ENCODE assay signal across 15 cellular contexts in genomic region chr7:87872356-87872755, GRCh38. TPM values are rescaled to one million over a fixed set of nuclear protein-coding genes. Genes with fewer than 3 reads are reported as not detected.
DNase-seq lines count a peak whose midpoint lies in the region; ATAC-seq and TF ChIP-seq lines count a peak whose summit lies in the region.
"Had no signal": no experiment of that assay in that cellular context is flagged by ENCODE, and none has a peak within 500 bp of the region (broad histone marks: within the 10 kb centered on the region; RNA-seq: fewer than 3 reads in every experiment).

No MANE protein-coding gene starts in this region.

- CTCF ChIA-PET in MCF 10A (lab: Yijun Ruan, JAX) (no interaction called here), mammary epithelial cell (lab: Charles Lee; ENCODE audit: low non-redundant PET) (no interaction called here), OCI-LY7 (lab: Charles Lee; ENCODE audit: unreplicated experiment) (no interaction called here)

- POLR2A ChIA-PET in MCF 10A (lab: Yijun Ruan, JAX) (no interaction called here), OCI-LY7 (lab: Charles Lee) (interaction anchor here (0.7 kb wide), 1 partner anchor 550 kb away, joined by 4 read pairs; no protein-coding TSS in a partner anchor)

- H3K27ac Mint-ChIP-seq in MCF 10A (ENCODE audit: low read depth, unreplicated experiment) (peak overlapping the region; percentile 35), endodermal cell (no peak overlapping the region)
- H3K27ac Mint-ChIP-seq: CD8-positive, alpha-beta T cell; GM23338 had no signal

- ATAC-seq in HG03108 (IDR thresholded peaks at IDR 0.05; ENCODE audit: unreplicated experiment) (no peak), GM18517 (IDR thresholded peaks at IDR 0.05; ENCODE audit: unreplicated experiment) (no peak)
- ATAC-seq: CD8-positive, alpha-beta T cell; GM23338 had no signal

- H3K4me3 Mint-ChIP-seq in MCF 10A (ENCODE audit: unreplicated experiment) = no peak overlapping the region
- no peak overlapping the region for H3K4me3 Mint-ChIP-seq in endodermal cell
- H3K4me3 Mint-ChIP-seq: CD8-positive, alpha-beta T cell; GM23338 had no signal

- H3K79me2 ChIP-seq in mammary epithelial cell (ENCODE audit: insufficient read depth, low read length) = peaks cover 90% of the 10 kb centered on the region
- peaks cover 87% of the 10 kb centered on the region for H3K79me2 ChIP-seq in OCI-LY7 (ENCODE audit: insufficient read depth, low read depth, low read length)

- H3K36me3 ChIP-seq in mammary epithelial cell (ENCODE audit: insufficient read depth, low read length) (no peaks in the 10 kb centered on the region), OCI-LY7 (ENCODE audit: insufficient read depth, low read length) (peaks cover 68% of the 10 kb centered on the region), endodermal cell (ENCODE audit: control insufficient read depth, insufficient read depth, low read length) (peaks cover 28% of the 10 kb centered on the region)

- DNase-seq in MCF 10A (ENCODE audit: unreplicated experiment) (no peak), mammary epithelial cell (no peak), OCI-LY7 (ENCODE audit: low spot score) (no peak), endodermal cell (no peak), SHP77 (lab: John Stamatoyannopoulos, UW) (no peak)
- DNase-seq: 8988T; ACHN; CD8-positive, alpha-beta T cell; COR-L47; DMS79; H7 had no signal

- WGBS in mammary epithelial cell (ENCODE audit: low coverage, missing lambda C conversion rate) = 100% methylated on average over 5 of the region's 5 CpGs
- WGBS in endodermal cell (ENCODE audit: insufficient coverage in 1 of 2, insufficient read length in 1 of 2), 2 experiments = 85 to 87% methylated on average over 2 to 5 of the region's 5 CpGs

- H3K9me2 ChIP-seq in OCI-LY7 (ENCODE audit: insufficient read depth, low read length) = no peaks in the 10 kb centered on the region

- BruUV-seq in MCF 10A (replicated peaks; lab: Mats Ljungman, UMichigan) = no TSS peak
- BruUV-seq in mammary epithelial cell (replicated peaks; lab: Mats Ljungman, UMichigan) = no TSS peak
- BruUV-seq in OCI-LY7 (replicated peaks; lab: Mats Ljungman, UMichigan) = no TSS peak

- in situ Hi-C loops in mammary epithelial cell (cut with MboI; ENCODE audit: low sequenced_read_pairs in 2 of 2) = no loop called here

- H3K4me1 Mint-ChIP-seq in MCF 10A (ENCODE audit: insufficient read depth, unreplicated experiment) (peaks cover 26% of the 10 kb centered on the region), endodermal cell (peaks cover 12% of the 10 kb centered on the region)

- H3K36me3 Mint-ChIP-seq in MCF 10A (ENCODE audit: insufficient read depth, unreplicated experiment) (peaks cover 20% of the 10 kb centered on the region), endodermal cell (ENCODE audit: low read depth) (peaks cover 46% of the 10 kb centered on the region)

- H3K4me1 ChIP-seq in mammary epithelial cell (ENCODE audit: insufficient read depth, low read length) (peaks cover 9% of the 10 kb centered on the region), OCI-LY7 (ENCODE audit: insufficient read depth, low read length, poor library complexity, severe bottlenecking) (peaks cover 13% of the 10 kb centered on the region), endodermal cell (ENCODE audit: control insufficient read depth, insufficient read depth, low read length) (peaks cover 4% of the 10 kb centered on the region)

- H3K4me3 ChIP-seq in mammary epithelial cell (replicated peaks in 1 of 3; ENCODE audit: insufficient read depth in 1 of 3, low read depth in 2 of 3, low read length in 3 of 3) (no peak overlapping the region), OCI-LY7 (ENCODE audit: low read depth, low read length, poor library complexity, severe bottlenecking) (no peak overlapping the region), endodermal cell (ENCODE audit: low read length) (peak overlapping the region; percentile 22)
- H3K4me3 ChIP-seq: GM23338 had no signal

- intact Hi-C loops in MCF 10A (cut with micrococcal nuclease) (no loop called here), mammary epithelial cell (cut with micrococcal nuclease) (loop anchor here (10.0 kb wide), 2 partner anchors 352 to 482 kb away; partner anchors contain the start of gene SRI), OCI-LY7 (cut with micrococcal nuclease; ENCODE audit: unreplicated experiment) (no loop called here)

- no peaks in the 10 kb centered on the region for H4K20me1 ChIP-seq in mammary epithelial cell (ENCODE audit: insufficient read depth, low read length)
- H4K20me1 ChIP-seq in OCI-LY7 (ENCODE audit: insufficient read depth, low read length) = peaks cover 13% of the 10 kb centered on the region; the same call in 1 of the 2 replicates
- H4K20me1 ChIP-seq: BLaER1 treated with 17β-estradiol and CSF1 and Interleukin-3, amounts not matched to agents 10 nM and 100 nM had no signal

- H3K9me3 ChIP-seq in mammary epithelial cell (replicated peaks; ENCODE audit: insufficient read depth, low read length) = no peaks in the 10 kb centered on the region
- H3K9me3 ChIP-seq in OCI-LY7 (ENCODE audit: low read length) = peaks cover 38% of the 10 kb centered on the region
- peaks cover 48% of the 10 kb centered on the region for H3K9me3 ChIP-seq in endodermal cell (ENCODE audit: control insufficient read depth, low read length)

- no peak for TF ChIP-seq CTCF in MCF 10A (IDR thresholded peaks at IDR 0.05; ENCODE audit: unreplicated experiment)
- no peak for TF ChIP-seq CTCF in mammary epithelial cell (conservative IDR thresholded peaks at IDR 0.05 in 1 of 2, IDR thresholded peaks at IDR 0.05 in 1 of 2; ENCODE audit: extremely low read depth in 1 of 2, insufficient read depth in 1 of 2, low read depth in 1 of 2, low read length in 2 of 2)
- TF ChIP-seq CTCF in OCI-LY7 (conservative IDR thresholded peaks at IDR 0.05; ENCODE audit: low read length) = no peak
- no peak for TF ChIP-seq CTCF in endodermal cell (conservative IDR thresholded peaks at IDR 0.05)

- H3K4me2 ChIP-seq in mammary epithelial cell (ENCODE audit: insufficient read depth, low read depth, low read length) = no peak overlapping the region
- H3K4me2 ChIP-seq in OCI-LY7 (ENCODE audit: low read length) = 0 out of 2 replicates have a peak overlapping the region, but pooled peaks have one; percentile 17
- H3K4me2 ChIP-seq: GM23338 had no signal

- H3K27me3 ChIP-seq in mammary epithelial cell (ENCODE audit: insufficient read depth, low read length) = no peaks in the 10 kb centered on the region
- no peaks in the 10 kb centered on the region for H3K27me3 ChIP-seq in endodermal cell (ENCODE audit: control insufficient read depth, insufficient read depth, low read length, poor library complexity, severe bottlenecking)
- H3K27me3 ChIP-seq: BLaER1 treated with 17β-estradiol and CSF1 and Interleukin-3, amounts not matched to agents 10 nM and 100 nM had no signal

- dilution Hi-C loops in mammary epithelial cell (cut with HindIII; ENCODE audit: low sequenced_read_pairs) = no loop called here

- H3K9ac ChIP-seq in mammary epithelial cell (ENCODE audit: insufficient read depth, low read length) (no peak overlapping the region), endodermal cell (ENCODE audit: extremely low read depth, low read length, poor library complexity, severe bottlenecking) (no peak overlapping the region)

- no peaks in the 10 kb centered on the region for H3K9me3 Mint-ChIP-seq in MCF 10A (ENCODE audit: unreplicated experiment)
- peaks cover 23% of the 10 kb centered on the region for H3K9me3 Mint-ChIP-seq in endodermal cell

- H2AFZ ChIP-seq in mammary epithelial cell (ENCODE audit: low read depth, low read length) (no peak overlapping the region), OCI-LY7 (ENCODE audit: low read length) (no peak overlapping the region)
- H2AFZ ChIP-seq: GM23338 had no signal

- H3K27ac ChIP-seq in mammary epithelial cell (ENCODE audit: insufficient read depth, low read depth, low read length) (no peak overlapping the region), OCI-LY7 (ENCODE audit: low read depth, low read length, poor library complexity, severe bottlenecking) (no peak overlapping the region), endodermal cell (ENCODE audit: low read depth, low read length) (no peak overlapping the region)

- H3K27me3 Mint-ChIP-seq in MCF 10A (ENCODE audit: insufficient read depth, unreplicated experiment) = no peaks in the 10 kb centered on the region
- H3K27me3 Mint-ChIP-seq in endodermal cell (ENCODE audit: insufficient read depth) = no peaks in the 10 kb centered on the region

RNA-seq across cellular contexts. Expression of gene SLC25A40, which starts 3.8 kb away (rescaled TPM):
- total RNA-seq in MCF 10A (2022) (10.7 and 12.8 TPM in 2 replicates), mammary epithelial cell (10 to 100 TPM in 1 of 2 donors, 1 to 10 TPM in 1; 9.5 to 14.1 TPM), OCI-LY7 (2022) (53.6 and 66.1 TPM in 2 replicates), endodermal cell (10 to 100 TPM; 20.9 to 32.6 TPM)
- 6.5 TPM for polyA plus RNA-seq in mammary epithelial cell
- 9.8 TPM for polyA minus RNA-seq in mammary epithelial cell
- 21.0 and 22.0 TPM in 2 replicates for total RNA-seq in OCI-LY7 (2014; rRNA removed; shearing (Covaris generic))
- 28.4 TPM for polyA plus RNA-seq in endodermal cell (2013, experiment 1 of 2)
- 26.8 TPM for polyA plus RNA-seq in endodermal cell (2013, experiment 2 of 2)

RNA-seq across cellular contexts. Expression of gene DBF4, which starts 3.9 kb away (rescaled TPM):
- total RNA-seq in MCF 10A (2022) (19.0 and 27.4 TPM in 2 replicates), mammary epithelial cell (10 to 100 TPM; 11.2 to 29.3 TPM), OCI-LY7 (2022) (87.9 and 95.0 TPM in 2 replicates), endodermal cell (10 to 100 TPM; 46.5 to 63.2 TPM)
- polyA plus RNA-seq in mammary epithelial cell = 8.2 TPM
- 3.5 TPM for polyA minus RNA-seq in mammary epithelial cell
- 83.9 and 99.2 TPM in 2 replicates for total RNA-seq in OCI-LY7 (2014; rRNA removed; shearing (Covaris generic))
- 72.1 TPM for polyA plus RNA-seq in endodermal cell (2013, experiment 1 of 2)
- 69.9 TPM for polyA plus RNA-seq in endodermal cell (2013, experiment 2 of 2)
